Comparison of ENCODE assay signal across 9 cellular contexts in the genomic region with DNA sequence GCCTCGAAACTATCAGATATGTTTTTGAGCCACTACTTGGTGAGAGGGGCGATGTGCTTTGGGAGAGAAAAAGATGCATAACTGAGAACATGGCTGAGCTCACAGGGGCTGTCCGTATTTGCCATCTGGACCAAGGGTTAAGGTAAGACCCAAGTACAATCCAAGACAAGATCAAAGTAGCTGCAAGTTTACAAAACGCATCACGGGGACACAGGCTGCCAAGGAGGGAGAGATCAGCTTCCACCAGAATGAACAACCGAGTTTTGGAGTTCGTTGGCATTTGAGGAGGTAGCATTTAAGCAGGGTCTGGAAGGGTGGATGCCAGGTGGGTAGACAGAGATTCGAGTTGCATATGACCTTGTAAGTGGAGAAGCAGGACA. TPM values are rescaled to one million over a fixed set of nuclear protein-coding genes. Genes with fewer than 3 reads are reported as not detected.
DNase-seq lines count a peak whose midpoint lies in the region; ATAC-seq, FAIRE-seq and TF ChIP-seq lines count a peak whose summit lies in the region.
"Had no signal": no experiment of that assay in that cellular context is flagged by ENCODE, and none has a peak within 500 bp of the region (broad histone marks: within the 10 kb centered on the region; RNA-seq: fewer than 3 reads in every experiment).

No MANE protein-coding gene starts in this region.

- peak overlapping the region; percentile 58 to 97 for H3K27ac ChIP-seq in SK-N-SH (ENCODE audit: low read depth in 2 of 2, low read length in 1 of 2)
- H3K27ac ChIP-seq in layer of hippocampus (ENCODE audit: low read depth, low read length) = peak overlapping the region; percentile 71
- H3K27ac ChIP-seq in suprapubic skin = peak overlapping the region; percentile 89

- POLR2A ChIA-PET in SK-N-SH (lab: Yijun Ruan, JAX) = interaction anchor here (0.6 to 3.3 kb wide), 8 partner anchors 49 to 309 kb away, joined by 3 to 17 read pairs (median 4); no protein-coding TSS in a partner anchor

- H2AFZ ChIP-seq in SK-N-SH (ENCODE audit: low read depth) = peak overlapping the region; percentile 72

- no peaks in the 10 kb centered on the region for H3K9me2 ChIP-seq in SK-N-SH

- H3K4me3 ChIP-seq in SK-N-SH (ENCODE audit: low read depth in 2 of 2, low read length in 1 of 2) = peak overlapping the region; percentile 74 to 95
- peak overlapping the region; percentile 87 for H3K4me3 ChIP-seq in adipocyte (ENCODE audit: low read length)
- H3K4me3 ChIP-seq in suprapubic skin = peak overlapping the region; percentile 92

- peak overlapping the region; percentile 56; the same call in 1 of the 2 replicates for H3K9ac ChIP-seq in SK-N-SH
- H3K9ac ChIP-seq in adipocyte (ENCODE audit: low read length) = peak overlapping the region; percentile 80

- ATAC-seq in SK-N-SH treated with all-trans-retinoic acid at 6 μM for 48 hours = no peak
- no peak for ATAC-seq in GM21576 (IDR thresholded peaks at IDR 0.05; ENCODE audit: unreplicated experiment)

- peaks cover 15 to 21% of the 10 kb centered on the region in 2 experiments; a peak in 3 of 4 replicates for H3K4me1 ChIP-seq in SK-N-SH (ENCODE audit: control insufficient read depth in 1 of 2, insufficient read depth in 2 of 2, low read depth in 1 of 2, low read length in 1 of 2)
- H3K4me1 ChIP-seq in adipocyte (ENCODE audit: control insufficient read depth, insufficient read depth, low read length) = peaks cover 17% of the 10 kb centered on the region
- peaks cover 27% of the 10 kb centered on the region for H3K4me1 ChIP-seq in suprapubic skin

- CTCF ChIA-PET in SK-N-SH (lab: Yijun Ruan, JAX) = interaction anchor here (0.6 to 10.1 kb wide), 81 partner anchors 9 to 1489 kb away, joined by 3 to 284 read pairs (median 6); a partner anchor contains a TSS

- H3K27me3 ChIP-seq in SK-N-SH (ENCODE audit: insufficient read depth) = no peaks in the 10 kb centered on the region
- H3K27me3 ChIP-seq in adipocyte (replicated peaks; ENCODE audit: control insufficient read depth, insufficient read depth, low read length) = no peaks in the 10 kb centered on the region
- H3K27me3 ChIP-seq in layer of hippocampus (ENCODE audit: control insufficient read depth, insufficient read depth, low read length) = no peaks in the 10 kb centered on the region
- no peaks in the 10 kb centered on the region for H3K27me3 ChIP-seq in suprapubic skin

- peak overlapping the region; percentile 97 for H3K4me2 ChIP-seq in SK-N-SH

- no peak for TF ChIP-seq RAD21 in SK-N-SH (IDR thresholded peaks at IDR 0.05; ENCODE audit: low read length)

- FAIRE-seq in D721Med (lab: Jason Lieb, UNC) = no peak
- FAIRE-seq: A204.1 had no signal

- TF ChIP-seq CTCF in SK-N-SH (IDR thresholded peaks at IDR 0.05) (no peak), suprapubic skin (IDR thresholded peaks at IDR 0.05) (no peak), D721Med (IDR thresholded peaks at IDR 0.05; ENCODE audit: insufficient read depth, missing control alignments) (no peak)

- WGBS in SK-N-SH (ENCODE audit: low lambda C conversion rate) = 79% methylated on average over 8 of the region's 8 CpGs
- 70% methylated on average over 8 of the region's 8 CpGs for WGBS in suprapubic skin

- peaks cover 22% of the 10 kb centered on the region for H3F3A ChIP-seq in SK-N-SH (replicated peaks; ENCODE audit: insufficient read depth)

- TF ChIP-seq EP300 in SK-N-SH (IDR thresholded peaks at IDR 0.05; ENCODE audit: borderline replicate concordance in 1 of 2, low read depth in 1 of 2, low read length in 1 of 2) (no peak), suprapubic skin (IDR thresholded peaks at IDR 0.05) (no peak)

- DNase-seq in SK-N-SH (no peak), adipocyte (ENCODE audit: low read depth) (no peak), suprapubic skin (ENCODE audit: low spot score in 2 of 2) (no peak), D721Med (ENCODE audit: insufficient read length, low spot score) (no peak), SIG-M5 treated with dmso at 0.1 percent for 504 hours (lab: John Stamatoyannopoulos, UW; ENCODE audit: unreplicated experiment) (no peak)

- no peaks in the 10 kb centered on the region for H3K36me3 ChIP-seq in SK-N-SH (replicated peaks in 1 of 2; ENCODE audit: control insufficient read depth in 1 of 2, insufficient read depth in 2 of 2, low read length in 1 of 2)
- no peaks in the 10 kb centered on the region for H3K36me3 ChIP-seq in adipocyte (ENCODE audit: control insufficient read depth, insufficient read depth, low read length, severe bottlenecking)
- no peaks in the 10 kb centered on the region for H3K36me3 ChIP-seq in suprapubic skin

- peaks cover 46% of the 10 kb centered on the region for H3K79me2 ChIP-seq in SK-N-SH (ENCODE audit: insufficient read depth)

- no peaks in the 10 kb centered on the region for H4K20me1 ChIP-seq in SK-N-SH (ENCODE audit: insufficient read depth)

- H3K9me3 ChIP-seq in SK-N-SH (no peaks in the 10 kb centered on the region), adipocyte (ENCODE audit: control insufficient read depth, low read length) (no peaks in the 10 kb centered on the region), suprapubic skin (no peaks in the 10 kb centered on the region)

- TF ChIP-seq POLR2A in suprapubic skin (IDR thresholded peaks at IDR 0.05) = no peak

TF ChIP-seq in SK-N-SH, 30 proteins besides CTCF, POLR2A, EP300 and RAD21:
- no peak for TF ChIP-seq TEAD4 (IDR thresholded peaks at IDR 0.05; ENCODE audit: borderline replicate concordance, insufficient read depth)
- peak; percentile 11; the same call in 1 of the 2 replicates for TF ChIP-seq SIN3A (IDR thresholded peaks at IDR 0.05; ENCODE audit: borderline replicate concordance, low read depth, low read length)

TF ChIP-seq in SK-N-SH treated with all-trans-retinoic acid at 6 μM for 48 hours, 23 proteins besides CTCF, POLR2A, EP300 and RAD21:
- no peak for TF ChIP-seq ZNF8 (CRISPR knock-in tag; IDR thresholded peaks at IDR 0.05)
- TF ChIP-seq SNAI2 (CRISPR knock-in tag; IDR thresholded peaks at IDR 0.05) = no peak
- no peak for TF ChIP-seq TOX (CRISPR knock-in tag; IDR thresholded peaks at IDR 0.05; ENCODE audit: borderline replicate concordance)
- no peak for TF ChIP-seq CSDC2 (CRISPR knock-in tag; IDR thresholded peaks at IDR 0.05)
- TF ChIP-seq ISL1 (CRISPR knock-in tag; IDR thresholded peaks at IDR 0.05) = no peak
- no peak for TF ChIP-seq ARNTL (CRISPR knock-in tag; IDR thresholded peaks at IDR 0.05; ENCODE audit: borderline replicate concordance, low read depth)
- TF ChIP-seq, protein P1, sequence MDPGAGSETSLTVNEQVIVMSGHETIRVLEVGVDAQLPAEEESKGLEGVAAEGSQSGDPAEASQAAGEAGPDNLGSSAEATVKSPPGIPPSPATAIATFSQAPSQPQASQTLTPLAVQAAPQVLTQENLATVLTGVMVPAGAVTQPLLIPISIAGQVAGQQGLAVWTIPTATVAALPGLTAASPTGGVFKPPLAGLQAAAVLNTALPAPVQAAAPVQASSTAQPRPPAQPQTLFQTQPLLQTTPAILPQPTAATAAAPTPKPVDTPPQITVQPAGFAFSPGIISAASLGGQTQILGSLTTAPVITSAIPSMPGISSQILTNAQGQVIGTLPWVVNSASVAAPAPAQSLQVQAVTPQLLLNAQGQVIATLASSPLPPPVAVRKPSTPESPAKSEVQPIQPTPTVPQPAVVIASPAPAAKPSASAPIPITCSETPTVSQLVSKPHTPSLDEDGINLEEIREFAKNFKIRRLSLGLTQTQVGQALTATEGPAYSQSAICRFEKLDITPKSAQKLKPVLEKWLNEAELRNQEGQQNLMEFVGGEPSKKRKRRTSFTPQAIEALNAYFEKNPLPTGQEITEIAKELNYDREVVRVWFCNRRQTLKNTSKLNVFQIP (CRISPR knock-in tag; IDR thresholded peaks at IDR 0.05; ENCODE audit: borderline replicate concordance, low read depth) = no peak
- TF ChIP-seq, protein P2, sequence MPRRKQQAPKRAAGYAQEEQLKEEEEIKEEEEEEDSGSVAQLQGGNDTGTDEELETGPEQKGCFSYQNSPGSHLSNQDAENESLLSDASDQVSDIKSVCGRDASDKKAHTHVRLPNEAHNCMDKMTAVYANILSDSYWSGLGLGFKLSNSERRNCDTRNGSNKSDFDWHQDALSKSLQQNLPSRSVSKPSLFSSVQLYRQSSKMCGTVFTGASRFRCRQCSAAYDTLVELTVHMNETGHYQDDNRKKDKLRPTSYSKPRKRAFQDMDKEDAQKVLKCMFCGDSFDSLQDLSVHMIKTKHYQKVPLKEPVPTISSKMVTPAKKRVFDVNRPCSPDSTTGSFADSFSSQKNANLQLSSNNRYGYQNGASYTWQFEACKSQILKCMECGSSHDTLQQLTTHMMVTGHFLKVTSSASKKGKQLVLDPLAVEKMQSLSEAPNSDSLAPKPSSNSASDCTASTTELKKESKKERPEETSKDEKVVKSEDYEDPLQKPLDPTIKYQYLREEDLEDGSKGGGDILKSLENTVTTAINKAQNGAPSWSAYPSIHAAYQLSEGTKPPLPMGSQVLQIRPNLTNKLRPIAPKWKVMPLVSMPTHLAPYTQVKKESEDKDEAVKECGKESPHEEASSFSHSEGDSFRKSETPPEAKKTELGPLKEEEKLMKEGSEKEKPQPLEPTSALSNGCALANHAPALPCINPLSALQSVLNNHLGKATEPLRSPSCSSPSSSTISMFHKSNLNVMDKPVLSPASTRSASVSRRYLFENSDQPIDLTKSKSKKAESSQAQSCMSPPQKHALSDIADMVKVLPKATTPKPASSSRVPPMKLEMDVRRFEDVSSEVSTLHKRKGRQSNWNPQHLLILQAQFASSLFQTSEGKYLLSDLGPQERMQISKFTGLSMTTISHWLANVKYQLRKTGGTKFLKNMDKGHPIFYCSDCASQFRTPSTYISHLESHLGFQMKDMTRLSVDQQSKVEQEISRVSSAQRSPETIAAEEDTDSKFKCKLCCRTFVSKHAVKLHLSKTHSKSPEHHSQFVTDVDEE (CRISPR knock-in tag; IDR thresholded peaks at IDR 0.05) = no peak
- TF ChIP-seq ZFP30 (CRISPR knock-in tag; IDR thresholded peaks at IDR 0.05) = no peak

RNA-seq across cellular contexts. Expression of a gene that starts 2.2 kb away (rescaled TPM):
- 14.0 and 18.4 TPM in 2 replicates for polyA plus RNA-seq in SK-N-SH (2012; rRNA removed)
- 23.1 and 29.2 TPM in 2 replicates for polyA plus RNA-seq in SK-N-SH (2012; cell fraction: cytosol; rRNA removed)
- 10.6 and 14.8 TPM in 2 replicates for polyA plus RNA-seq in SK-N-SH (2012; cell fraction: nucleus; rRNA removed)
- 1 to 10 TPM; 1.6 to 6.0 (median 3.2) TPM for total RNA-seq in suprapubic skin

RNA-seq across cellular contexts. Expression of a gene that starts 12.9 kb away (rescaled TPM):
- 29.1 and 31.4 TPM in 2 replicates for polyA plus RNA-seq in SK-N-SH (2012; rRNA removed)
- 42.1 and 54.1 TPM in 2 replicates for polyA plus RNA-seq in SK-N-SH (2012; cell fraction: cytosol; rRNA removed)
- 10.5 and 23.5 TPM in 2 replicates for polyA plus RNA-seq in SK-N-SH (2012; cell fraction: nucleus; rRNA removed)
- total RNA-seq in suprapubic skin = 10 to 100 TPM; 25.0 to 31.4 (median 27.8) TPM
